In genomic region chr2:19786408-19787058, GRCh38 we compare ENCODE assay signal across 10 cellular contexts.
DNase-seq lines count a peak whose midpoint lies in the region; ATAC-seq and TF ChIP-seq lines count a peak whose summit lies in the region.
"Had no signal": no experiment of that assay in that cellular context is flagged by ENCODE, and none has a peak within 500 bp of the region (broad histone marks: within the 10 kb centered on the region; RNA-seq: fewer than 3 reads in every experiment).

No MANE protein-coding gene starts in this region.

- H3K18ac ChIP-seq in mesenchymal stem cell (ENCODE audit: low read depth in 1 of 2, low read length in 2 of 2), result peak overlapping the region; percentile 24 to 46

- H3K9ac ChIP-seq in mesenchymal stem cell (ENCODE audit: low read length), result peak overlapping the region; percentile 55
- H3K9ac ChIP-seq: parathyroid adenoma had no signal

- H3K27ac ChIP-seq in mesenchymal stem cell (ENCODE audit: low read length, poor library complexity, severe bottlenecking) (peak overlapping the region; percentile 52), heart right ventricle (peak overlapping the region in 1 of 10 donors; percentile 22)
- H3K27ac ChIP-seq: parathyroid adenoma had no signal

- no peak overlapping the region for H3K4me2 ChIP-seq in mesenchymal stem cell (ENCODE audit: low read length, poor library complexity, severe bottlenecking)

- H3K4me3 ChIP-seq in mesenchymal stem cell (ENCODE audit: insufficient read depth in 1 of 2, low read depth in 1 of 2, low read length in 2 of 2) (no peak overlapping the region), heart right ventricle (no peak overlapping the region)

- H3K4me1 ChIP-seq in mesenchymal stem cell (ENCODE audit: control insufficient read depth, insufficient read depth, low read depth, low read length) (peaks cover 5% of the 10 kb centered on the region), heart right ventricle (peaks cover 0 to 12% (median 5%) of the 10 kb centered on the region in 9 donors)
- H3K4me1 ChIP-seq: parathyroid adenoma had no signal

- no peak overlapping the region for H3K23ac ChIP-seq in mesenchymal stem cell (ENCODE audit: low read length in 2 of 2)

- H3K14ac ChIP-seq in mesenchymal stem cell (ENCODE audit: low read length in 2 of 2), result no peak overlapping the region

- H3K79me1 ChIP-seq in mesenchymal stem cell (replicated peaks; ENCODE audit: low read length, poor library complexity, severe bottlenecking), result no peaks in the 10 kb centered on the region

- no peak overlapping the region for H2BK5ac ChIP-seq in mesenchymal stem cell (ENCODE audit: low read depth, low read length, poor library complexity, severe bottlenecking)

- peak; percentile 58 for ATAC-seq in GM18520 (IDR thresholded peaks at IDR 0.05; ENCODE audit: unreplicated experiment)
- peak; percentile 72 for ATAC-seq in HG02973 (IDR thresholded peaks at IDR 0.05; ENCODE audit: unreplicated experiment)
- no peak for ATAC-seq in heart right ventricle

- WGBS in mesenchymal stem cell, result 56% methylated on average over 5 of the region's 5 CpGs
- 85 to 94% methylated on average over 5 of the region's 5 CpGs for WGBS in heart right ventricle, 2 donors

- H3K36me3 ChIP-seq in mesenchymal stem cell (ENCODE audit: control insufficient read depth in 1 of 2, insufficient read depth in 2 of 2, low read depth in 1 of 2, low read length in 2 of 2), result no peaks in the 10 kb centered on the region
- H3K36me3 ChIP-seq in heart right ventricle, result no peaks in the 10 kb centered on the region

- H4K8ac ChIP-seq in mesenchymal stem cell (ENCODE audit: low read length), result no peak overlapping the region

- peak overlapping the region; percentile 9 for H2BK15ac ChIP-seq in mesenchymal stem cell (ENCODE audit: low read depth, poor library complexity, severe bottlenecking)

- H3K27me3 ChIP-seq in mesenchymal stem cell (ENCODE audit: control insufficient read depth in 1 of 2, insufficient read depth in 1 of 2, low read length in 2 of 2) (peaks cover 0 to 12% of the 10 kb centered on the region in 2 experiments), heart right ventricle (no peaks in the 10 kb centered on the region)

- intact Hi-C loops in heart right ventricle (cut with DNase I), result no loop called here

- TF ChIP-seq CTCF in heart right ventricle (IDR thresholded peaks at IDR 0.05), result no peak

- peak overlapping the region; percentile 34 for H4K91ac ChIP-seq in mesenchymal stem cell (ENCODE audit: low read length)

- H3K4ac ChIP-seq in mesenchymal stem cell (ENCODE audit: low read depth in 1 of 2, low read length in 2 of 2), result peak overlapping the region in 1 of 2 experiments; percentile 43

- no peaks in the 10 kb centered on the region for H3K9me3 ChIP-seq in mesenchymal stem cell (ENCODE audit: control insufficient read depth, low read length)
- no peaks in the 10 kb centered on the region for H3K9me3 ChIP-seq in heart right ventricle

- peak overlapping the region; percentile 57 for H2AK5ac ChIP-seq in mesenchymal stem cell (ENCODE audit: low read length, severe bottlenecking)

- H2BK120ac ChIP-seq in mesenchymal stem cell (ENCODE audit: low read depth, low read length), result peak overlapping the region; percentile 21

- peak; percentile 8 for DNase-seq in SW480 (ENCODE audit: low spot score)
- peak; percentile 66 for DNase-seq in mesenchymal stem cell
- DNase-seq in NCI-H1436 (lab: John Stamatoyannopoulos, UW), result no peak
- DNase-seq in activated CD4-positive, alpha-beta T cell treated with anti-CD3 and anti-CD28 coated beads, Interleukin-2, amount 50 U/mL, for 48 hours, result no peak
- no peak for DNase-seq in heart right ventricle
- DNase-seq in NCI-H510A (lab: John Stamatoyannopoulos, UW), result no peak
- DNase-seq: activated naive CD8-positive, alpha-beta T cell treated with anti-CD3 and anti-CD28 coated beads, Interleukin-2, amount 10 ng/mL, durations not matched to agents 7 days and 5 days had no signal

- H2AFZ ChIP-seq in mesenchymal stem cell (ENCODE audit: low read depth, low read length), result no peak overlapping the region
- H2AFZ ChIP-seq: parathyroid adenoma had no signal

- peak overlapping the region; percentile 37 to 49 for H2BK12ac ChIP-seq in mesenchymal stem cell (ENCODE audit: low read length in 2 of 2)

Comparison
In these comparisons a context has a peak if more than half of its experiments do, and no peak if none do; other contexts are left out.
1. ATAC-seq: peak in GM18520 (single experiment) and HG02973 (single experiment); none in heart right ventricle (0 of 8).
2. DNase-seq: peak in SW480 (single experiment) and mesenchymal stem cell (single experiment); none in NCI-H1436 (single experiment), activated CD4-positive, alpha-beta T cell treated with anti-CD3 and anti-CD28 coated beads, Interleukin-2, amount 50 U/mL, for 48 hours (0 of 2), heart right ventricle (0 of 2) and NCI-H510A (single experiment).